Comparison of ENCODE assay signal across 26 cellular contexts in genomic region chr6:36865835-36866234, GRCh38. TPM values are rescaled to one million over a fixed set of nuclear protein-coding genes. Genes with fewer than 3 reads are reported as not detected.
DNase-seq lines count a peak whose midpoint lies in the region; ATAC-seq and FAIRE-seq lines count a peak whose summit lies in the region.
"Had no signal": no experiment of that assay in that cellular context is flagged by ENCODE, and none has a peak within 500 bp of the region (broad histone marks: within the 10 kb centered on the region; RNA-seq: fewer than 3 reads in every experiment).

No MANE protein-coding gene starts in this region.

- no peak overlapping the region for H3K4me3 Mint-ChIP-seq in activated CD4-positive, alpha-beta T cell treated with anti-CD3 and anti-CD28 coated beads, Interleukin-2, amount 10 ng/mL, durations not matched to agents 24 days and 14 days
- peak overlapping the region; percentile 60 to 82 (median 64) for H3K4me3 Mint-ChIP-seq in CD4-positive, CD25-positive, alpha-beta regulatory T cell
- H3K4me3 Mint-ChIP-seq: GM23338, neural crest cell had no signal

- H3K36me3 Mint-ChIP-seq in activated CD4-positive, alpha-beta T cell treated with anti-CD3 and anti-CD28 coated beads, Interleukin-2, amount 10 ng/mL, durations not matched to agents 24 days and 14 days (ENCODE audit: low read depth), result peaks cover 62% of the 10 kb centered on the region
- peaks cover 52% of the 10 kb centered on the region for H3K36me3 Mint-ChIP-seq in CD4-positive, CD25-positive, alpha-beta regulatory T cell

- peak overlapping the region; percentile 0 for H3K27ac Mint-ChIP-seq in activated CD4-positive, alpha-beta T cell treated with anti-CD3 and anti-CD28 coated beads, Interleukin-2, amount 10 ng/mL, durations not matched to agents 24 days and 14 days
- peak overlapping the region; percentile 62 to 92 (median 88) for H3K27ac Mint-ChIP-seq in CD4-positive, CD25-positive, alpha-beta regulatory T cell
- H3K27ac Mint-ChIP-seq: GM23338 had no signal

- peak; percentile 94 to 98 for ATAC-seq in CD4-positive, CD25-positive, alpha-beta regulatory T cell (ENCODE audit: low read depth in 2 of 2)
- ATAC-seq in GM18873 (IDR thresholded peaks at IDR 0.05; ENCODE audit: low FRiP score, unreplicated experiment), result no peak
- ATAC-seq: gastroesophageal sphincter, GM12878, GM23338, mucosa of descending colon had no signal

- peaks cover 25% of the 10 kb centered on the region for H3K36me3 ChIP-seq in CD4-positive, CD25-positive, alpha-beta regulatory T cell (ENCODE audit: control insufficient read depth, insufficient read depth, low read length)

- no peak for DNase-seq in activated CD4-positive, alpha-beta T cell treated with anti-CD3 and anti-CD28 coated beads, Interleukin-2, amount 10 ng/mL, durations not matched to agents 24 days and 14 days
- no peak for DNase-seq in activated CD4-positive, alpha-beta T cell treated with anti-CD3 and anti-CD28 coated beads for 4 hours
- DNase-seq in CD4-positive, CD25-positive, alpha-beta regulatory T cell, result peak in 2 of 3 donors; percentile 51 to 76
- DNase-seq in NCI-H146 treated with DMSO at 0.1 percent for 48 hours (lab: John Stamatoyannopoulos, UW; ENCODE audit: unreplicated experiment) (peak; percentile 24), dermis blood vessel endothelial cell (peak; percentile 59), HuH-7.5 (ENCODE audit: low spot score) (no peak), frontal cortex (ENCODE audit: low spot score in 2 of 2) (no peak)
- DNase-seq: amniotic stem cell, Calu3, colonic mucosa, esophagus squamous epithelium, islet precursor cell, KBM-7, mucosa of descending colon, NCI-H187, sigmoid colon, SK-N-SH, stomach, tibial artery, WERI-Rb-1 had no signal

- peaks cover 62% of the 10 kb centered on the region for H3K4me1 Mint-ChIP-seq in activated CD4-positive, alpha-beta T cell treated with anti-CD3 and anti-CD28 coated beads, Interleukin-2, amount 10 ng/mL, durations not matched to agents 24 days and 14 days
- H3K4me1 Mint-ChIP-seq in CD4-positive, CD25-positive, alpha-beta regulatory T cell, result peaks cover 24 to 67% (median 59%) of the 10 kb centered on the region in 4 donors

- no peaks in the 10 kb centered on the region for H3K9me3 ChIP-seq in CD4-positive, CD25-positive, alpha-beta regulatory T cell (ENCODE audit: control insufficient read depth in 2 of 2, low read length in 2 of 2)
- H3K9me3 ChIP-seq: colonic mucosa, esophagus squamous epithelium, gastroesophageal sphincter, mucosa of descending colon, sigmoid colon, SK-N-SH, stomach, tibial artery had no signal

- H3K9me3 Mint-ChIP-seq in activated CD4-positive, alpha-beta T cell treated with anti-CD3 and anti-CD28 coated beads, Interleukin-2, amount 10 ng/mL, durations not matched to agents 24 days and 14 days, result no peaks in the 10 kb centered on the region
- no peaks in the 10 kb centered on the region for H3K9me3 Mint-ChIP-seq in CD4-positive, CD25-positive, alpha-beta regulatory T cell
- H3K9me3 Mint-ChIP-seq: GM23338, neural crest cell had no signal

- peaks cover 23% of the 10 kb centered on the region for H3K4me1 ChIP-seq in CD4-positive, CD25-positive, alpha-beta regulatory T cell (ENCODE audit: control insufficient read depth, insufficient read depth, low read length, poor library complexity, severe bottlenecking)
- H3K4me1 ChIP-seq: colonic mucosa, gastroesophageal sphincter, sigmoid colon, tibial artery had no signal

- FAIRE-seq in frontal cortex (lab: Jason Lieb, UNC), result no peak

- H3K27me3 ChIP-seq in CD4-positive, CD25-positive, alpha-beta regulatory T cell (ENCODE audit: control insufficient read depth, insufficient read depth, low read length), result no peaks in the 10 kb centered on the region
- H3K27me3 ChIP-seq: colonic mucosa, esophagus squamous epithelium, gastroesophageal sphincter, sigmoid colon, stomach, tibial artery had no signal

- H3K27me3 Mint-ChIP-seq in activated CD4-positive, alpha-beta T cell treated with anti-CD3 and anti-CD28 coated beads, Interleukin-2, amount 10 ng/mL, durations not matched to agents 24 days and 14 days, result no peaks in the 10 kb centered on the region
- no peaks in the 10 kb centered on the region for H3K27me3 Mint-ChIP-seq in CD4-positive, CD25-positive, alpha-beta regulatory T cell

- peak overlapping the region; percentile 41 for H3K4me3 ChIP-seq in CD4-positive, CD25-positive, alpha-beta regulatory T cell (ENCODE audit: low read depth, low read length)
- H3K4me3 ChIP-seq: colonic mucosa, esophagus squamous epithelium, gastroesophageal sphincter, GM12878, GM23338, mucosa of descending colon, sigmoid colon, stomach, tibial artery had no signal

- H3K27ac ChIP-seq in CD4-positive, CD25-positive, alpha-beta regulatory T cell (ENCODE audit: insufficient read depth, low read length, poor library complexity, severe bottlenecking), result peak overlapping the region; percentile 51
- H3K27ac ChIP-seq: colonic mucosa, esophagus squamous epithelium, gastroesophageal sphincter, sigmoid colon, stomach, tibial artery, WERI-Rb-1 had no signal

- intact Hi-C loops in activated CD4-positive, alpha-beta T cell treated with anti-CD3 and anti-CD28 coated beads, Interleukin-2, amount 10 ng/mL, durations not matched to agents 24 days and 14 days (cut with micrococcal nuclease), result no loop called here

RNA-seq across cellular contexts. Expression of gene PPIL1, which starts 8.8 kb away (rescaled TPM):
- total RNA-seq in activated CD4-positive, alpha-beta T cell treated with anti-CD3 and anti-CD28 coated beads, Interleukin-2, amount 10 ng/mL, durations not matched to agents 24 days and 14 days, result 65.0 and 65.1 TPM in 2 replicates
- 6.1 TPM for total RNA-seq in CD4-positive, CD25-positive, alpha-beta regulatory T cell
- polyA plus RNA-seq in CD4-positive, CD25-positive, alpha-beta regulatory T cell, result 10 to 100 TPM; 17.8 to 31.0 (median 24.0) TPM
- total RNA-seq in dermis blood vessel endothelial cell (21.3 and 26.9 TPM in 2 replicates), frontal cortex (40.8 TPM)

RNA-seq across cellular contexts. Expression of gene C6orf89, which starts 19.9 kb away (rescaled TPM):
- 25.9 and 27.4 TPM in 2 replicates for total RNA-seq in activated CD4-positive, alpha-beta T cell treated with anti-CD3 and anti-CD28 coated beads, Interleukin-2, amount 10 ng/mL, durations not matched to agents 24 days and 14 days
- total RNA-seq in CD4-positive, CD25-positive, alpha-beta regulatory T cell, result 33.8 TPM
- 10 to 100 TPM; 39.8 to 49.1 (median 45.4) TPM for polyA plus RNA-seq in CD4-positive, CD25-positive, alpha-beta regulatory T cell
- 27.7 and 35.8 TPM in 2 replicates for total RNA-seq in dermis blood vessel endothelial cell
- 28.9 TPM for total RNA-seq in frontal cortex

RNA-seq across cellular contexts. Expression of gene CPNE5, which starts 26.6 kb away (rescaled TPM):
- 0.31 and 0.65 TPM in 2 replicates for total RNA-seq in activated CD4-positive, alpha-beta T cell treated with anti-CD3 and anti-CD28 coated beads, Interleukin-2, amount 10 ng/mL, durations not matched to agents 24 days and 14 days
- total RNA-seq in CD4-positive, CD25-positive, alpha-beta regulatory T cell, result 4.3 TPM
- 1 to 10 TPM in 1 of 4 donors, under 1 TPM in 3; 0.16 to 2.5 (median 0.78) TPM for polyA plus RNA-seq in CD4-positive, CD25-positive, alpha-beta regulatory T cell
- 12.9 and 14.0 TPM in 2 replicates for total RNA-seq in dermis blood vessel endothelial cell
- total RNA-seq in frontal cortex, result 12.6 TPM
- total RNA-seq: Calu3, RPMI7951 had no signal

Comparison
In these comparisons a context has a peak if more than half of its experiments do, and no peak if none do; other contexts are left out.
1. DNase-seq: peak in CD4-positive, CD25-positive, alpha-beta regulatory T cell (2 of 3), NCI-H146 treated with DMSO at 0.1 percent for 48 hours (single experiment) and dermis blood vessel endothelial cell (single experiment); none in activated CD4-positive, alpha-beta T cell treated with anti-CD3 and anti-CD28 coated beads, Interleukin-2, amount 10 ng/mL, durations not matched to agents 24 days and 14 days (single experiment), activated CD4-positive, alpha-beta T cell treated with anti-CD3 and anti-CD28 coated beads for 4 hours (0 of 2), HuH-7.5 (single experiment) and frontal cortex (0 of 2).